Comparison of ENCODE assay signal across 8 cellular contexts in genomic region chr17:73595068-73595865, GRCh38. TPM values are rescaled to one million over a fixed set of nuclear protein-coding genes. Genes with fewer than 3 reads are reported as not detected.
DNase-seq lines count a peak whose midpoint lies in the region; ATAC-seq, FAIRE-seq and TF ChIP-seq lines count a peak whose summit lies in the region.

No MANE protein-coding gene starts in this region.

- H3K36me3 Mint-ChIP-seq in HFFc6 (ENCODE audit: low read depth), result peaks cover 4% of the 10 kb centered on the region; the same call in 1 of the 2 replicates

- no peak overlapping the region for H3K9ac ChIP-seq in SU-DHL-6 (ENCODE audit: low read length)

- DNase-seq in stimulated activated CD4-positive, alpha-beta T cell treated with anti-CD3 and anti-CD28 coated beads, Interleukin-15, amount 100 ng/mL, for 24 hours, result peak; percentile 38
- DNase-seq in stimulated activated CD4-positive, alpha-beta T cell treated with anti-CD3 and anti-CD28 coated beads, Interleukin-4, amount 100 ng/mL, for 4 hours, result no peak
- DNase-seq in stimulated activated CD4-positive, alpha-beta T cell treated with anti-CD3 and anti-CD28 coated beads, Interleukin-1b, Interleukin-23, amount 100 ng/mL, for 48 hours, result peak; percentile 26
- no peak for DNase-seq in G401 (ENCODE audit: low spot score)
- no peak for DNase-seq in HFFc6
- DNase-seq in GM12892 (ENCODE audit: insufficient read length), result no peak

- H3K27me3 ChIP-seq in SU-DHL-6 (ENCODE audit: low read length) (no peaks in the 10 kb centered on the region), gastroesophageal sphincter (peaks cover 16% of the 10 kb centered on the region)

- H3K27ac ChIP-seq in SU-DHL-6 (ENCODE audit: low read depth, low read length) (no peak overlapping the region), gastroesophageal sphincter (no peak overlapping the region)

- no peak overlapping the region for H3K4me2 ChIP-seq in SU-DHL-6 (ENCODE audit: low read depth, low read length, poor library complexity, severe bottlenecking)

- H3F3A ChIP-seq in SU-DHL-6 (ENCODE audit: insufficient read depth), result no peaks in the 10 kb centered on the region

- TF ChIP-seq POLR2A in gastroesophageal sphincter (IDR thresholded peaks at IDR 0.05), result no peak
- TF ChIP-seq POLR2A in GM12892 (IDR thresholded peaks at IDR 0.05; ENCODE audit: low read depth, low read length), result no peak

- H4K20me1 ChIP-seq in SU-DHL-6 (ENCODE audit: low read depth, low read length), result no peaks in the 10 kb centered on the region

- H3K9me3 ChIP-seq in SU-DHL-6 (ENCODE audit: insufficient read depth, low read length), result no peaks in the 10 kb centered on the region
- no peaks in the 10 kb centered on the region for H3K9me3 ChIP-seq in gastroesophageal sphincter

- no peak overlapping the region for H3K4me3 ChIP-seq in SU-DHL-6 (ENCODE audit: insufficient read depth, low read length, poor library complexity, severe bottlenecking)
- H3K4me3 ChIP-seq in gastroesophageal sphincter, result no peak overlapping the region

- H3K27ac Mint-ChIP-seq in HFFc6, result no peak overlapping the region

- no peak for FAIRE-seq in GM12892 (lab: Jason Lieb, UNC)

- H3K79me2 ChIP-seq in SU-DHL-6 (ENCODE audit: insufficient read depth, low read length), result no peaks in the 10 kb centered on the region

- H3K4me1 ChIP-seq in gastroesophageal sphincter, result peaks cover 0 to 2% (median 0%) of the 10 kb centered on the region in 3 donors

- H3K9me3 Mint-ChIP-seq in HFFc6, result peaks cover 72% of the 10 kb centered on the region

- no peaks in the 10 kb centered on the region for H3K36me3 ChIP-seq in SU-DHL-6 (ENCODE audit: low read length)
- H3K36me3 ChIP-seq in gastroesophageal sphincter, result no peaks in the 10 kb centered on the region

- in situ Hi-C loops in G401 (cut with HindIII; ENCODE audit: low sequenced_read_pairs), result no loop called here

- 79 to 91% methylated on average over 2 to 6 of the region's 12 CpGs for WGBS in gastroesophageal sphincter (ENCODE audit: low coverage in 1 of 2), 2 donors

- H3K4me3 Mint-ChIP-seq in HFFc6, result no peak overlapping the region

- TF ChIP-seq CTCF in SU-DHL-6 (IDR thresholded peaks at IDR 0.05; ENCODE audit: insufficient read depth, low read length, poor library complexity, severe bottlenecking) (peak; percentile 48), gastroesophageal sphincter (IDR thresholded peaks at IDR 0.05) (peak in 2 of 4 experiments; percentile 2 to 36), HFFc6 (IDR thresholded peaks at IDR 0.05) (no peak)

- H3K27me3 Mint-ChIP-seq in HFFc6 (ENCODE audit: insufficient read depth), result peaks cover 3% of the 10 kb centered on the region

- no peak overlapping the region for H2AFZ ChIP-seq in SU-DHL-6 (ENCODE audit: low read depth, low read length, severe bottlenecking)

- no peak for TF ChIP-seq EP300 in gastroesophageal sphincter (IDR thresholded peaks at IDR 0.05)

- H3K4me1 Mint-ChIP-seq in HFFc6 (ENCODE audit: low read depth), result no peaks in the 10 kb centered on the region

- no peaks in the 10 kb centered on the region for H3K9me2 ChIP-seq in SU-DHL-6 (replicated peaks; ENCODE audit: insufficient read depth, low read length)

- peak; percentile 37 for ATAC-seq in gastroesophageal sphincter

RNA-seq across cellular contexts. Expression of gene SDK2, which starts 49.0 kb away (rescaled TPM):
- 1 to 10 TPM in 1 of 4 donors, under 1 TPM in 3; 0.31 to 2.0 (median 0.78) TPM for total RNA-seq in gastroesophageal sphincter
- total RNA-seq in G401 (2014; rRNA removed; shearing (Covaris generic)), result under 0.01 and 0.10 TPM in 2 replicates
- total RNA-seq in HFFc6 (2021; fragmentation: NEBNext Ultra II Directional; extraction: Animal tissue kit (Norgen Biotek cat#: 25700)), result under 1 TPM in 2 of 6 experiments, not detected in 4; 0.03 TPM
- not detected for polyA plus RNA-seq in GM12892 (2012; ENCODE audit: missing spikeins)

Comparison
In these comparisons a context has a peak if more than half of its experiments do, and no peak if none do; other contexts are left out.
1. DNase-seq: peak in stimulated activated CD4-positive, alpha-beta T cell treated with anti-CD3 and anti-CD28 coated beads, Interleukin-15, amount 100 ng/mL, for 24 hours (single experiment) and stimulated activated CD4-positive, alpha-beta T cell treated with anti-CD3 and anti-CD28 coated beads, Interleukin-1b, Interleukin-23, amount 100 ng/mL, for 48 hours (single experiment); none in stimulated activated CD4-positive, alpha-beta T cell treated with anti-CD3 and anti-CD28 coated beads, Interleukin-4, amount 100 ng/mL, for 4 hours (0 of 2), G401 (single experiment), HFFc6 (single experiment) and GM12892 (single experiment).